10 cellular contexts compared by ENCODE assay signal in the genomic region with DNA sequence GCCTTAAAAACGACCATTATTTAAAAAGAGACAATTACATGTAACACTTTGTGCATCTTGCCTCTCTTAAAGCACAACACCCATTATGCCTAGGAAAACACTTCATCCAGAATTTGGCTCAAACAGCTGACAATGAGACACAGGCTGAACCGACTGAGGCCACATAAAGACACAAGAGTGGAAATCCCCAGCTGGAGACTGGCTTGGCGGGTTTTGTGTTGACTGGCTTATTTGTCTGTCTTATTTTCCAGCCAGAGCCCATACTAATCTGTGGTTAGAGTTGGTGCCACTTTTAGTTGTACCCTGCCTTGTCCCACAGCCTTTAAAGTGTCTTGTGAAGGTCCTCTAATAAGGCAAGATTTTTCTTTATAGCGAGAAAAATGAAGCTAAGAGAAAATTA. TPM values are rescaled to one million over a fixed set of nuclear protein-coding genes. Genes with fewer than 3 reads are reported as not detected.
A peak's percentile ranks its signal among the peaks of the same experiment; 100 is the strongest.
DNase-seq lines count a peak whose midpoint lies in the region; ATAC-seq and TF ChIP-seq lines count a peak whose summit lies in the region.
"Had no signal": no experiment of that assay in that cellular context is flagged by ENCODE, and none has a peak within 500 bp of the region (broad histone marks: within the 10 kb centered on the region; RNA-seq: fewer than 3 reads in every experiment).

No MANE protein-coding gene starts in this region.

- CTCF ChIA-PET in GM10248 (lab: Yijun Ruan, JAX) (interaction anchor here (0.8 to 2.3 kb wide), 15 partner anchors 8 to 165 kb away, joined by 3 to 9 read pairs (median 3); partner anchors contain the start of gene ANP32B), RWPE1 (lab: Yijun Ruan, JAX) (interaction anchor here (0.7 to 1.3 kb wide), 2 partner anchors 39 to 166 kb away, joined by 3 read pairs; no protein-coding TSS in a partner anchor)
- CTCF ChIA-PET in naive thymus-derived CD4-positive, alpha-beta T cell (lab: Charles Lee): interaction anchor here (1.0 to 2.1 kb wide), 3 partner anchors 19 to 24 kb away, joined by 3 to 9 read pairs (median 5); no protein-coding TSS in a partner anchor

- H3K27me3 Mint-ChIP-seq in activated T-cell treated with anti-CD3 and anti-CD28 coated beads, Interleukin-2, amount 50 U/mL, for 4 hours (ENCODE audit: low read depth): no peaks in the 10 kb centered on the region
- H3K27me3 Mint-ChIP-seq in naive thymus-derived CD4-positive, alpha-beta T cell: no peaks in the 10 kb centered on the region

- no peaks in the 10 kb centered on the region for H3K9me3 ChIP-seq in naive thymus-derived CD4-positive, alpha-beta T cell (ENCODE audit: control insufficient read depth in 2 of 3, low read length in 3 of 3)

- peaks cover 4 to 52% (median 6%) of the 10 kb centered on the region in 3 experiments for H3K36me3 ChIP-seq in naive thymus-derived CD4-positive, alpha-beta T cell (ENCODE audit: control insufficient read depth in 2 of 3, insufficient read depth in 3 of 3, low read length in 3 of 3)

- H3K27ac Mint-ChIP-seq in naive thymus-derived CD4-positive, alpha-beta T cell: peak overlapping the region; percentile 54 to 99 (median 94)

- peak; percentile 32 to 34 for ATAC-seq in activated T-cell treated with anti-CD3 and anti-CD28 coated beads, Interleukin-2, amount 50 U/mL, for 4 hours
- ATAC-seq in naive thymus-derived CD4-positive, alpha-beta T cell: no peak
- ATAC-seq in GM18858 (IDR thresholded peaks at IDR 0.05; ENCODE audit: unreplicated experiment): no peak

- POLR2A ChIA-PET in GM10248 (lab: Yijun Ruan, JAX) (interaction anchor here (0.5 to 0.6 kb wide), 2 partner anchors 126 to 162 kb away, joined by 3 to 4 read pairs; no protein-coding TSS in a partner anchor), RWPE1 (lab: Yijun Ruan, JAX; ENCODE audit: low non-redundant PET) (no interaction called here)
- POLR2A ChIA-PET in naive thymus-derived CD4-positive, alpha-beta T cell (lab: Charles Lee): interaction anchor here (0.9 to 7.8 kb wide), 10 partner anchors 8 to 176 kb away, joined by 3 to 73 read pairs (median 5); partner anchors contain the start of genes CORO2A, TBC1D2, TRIM14 and TRMO

- no peak overlapping the region for H3K4me3 Mint-ChIP-seq in activated T-cell treated with anti-CD3 and anti-CD28 coated beads, Interleukin-2, amount 50 U/mL, for 4 hours
- H3K4me3 Mint-ChIP-seq in naive thymus-derived CD4-positive, alpha-beta T cell: peak overlapping the region in 7 of 10 donors; percentile 16 to 55 (median 28)

- H3K4me1 Mint-ChIP-seq in activated T-cell treated with anti-CD3 and anti-CD28 coated beads, Interleukin-2, amount 50 U/mL, for 4 hours (ENCODE audit: low read depth): peaks cover 81% of the 10 kb centered on the region
- peaks cover 40 to 98% (median 87%) of the 10 kb centered on the region in 7 donors for H3K4me1 Mint-ChIP-seq in naive thymus-derived CD4-positive, alpha-beta T cell

- H3K27ac ChIP-seq in naive thymus-derived CD4-positive, alpha-beta T cell (ENCODE audit: low read depth, low read length): peak overlapping the region; percentile 46
- H3K27ac ChIP-seq in RWPE1: no peak overlapping the region

- intact Hi-C loops in naive thymus-derived CD4-positive, alpha-beta T cell (cut with micrococcal nuclease): loop anchor here in 1 of 2 donors (1.0 kb wide), 2 partner anchors 10 to 23 kb away; no protein-coding TSS in a partner anchor

- TF ChIP-seq CTCF in GM10248 (IDR thresholded peaks at IDR 0.05; ENCODE audit: control extremely low read depth, extremely low read depth, low read depth, missing control alignments) (no peak), RWPE1 (conservative IDR thresholded peaks at IDR 0.05; ENCODE audit: low read depth) (no peak)

- H3K4me1 ChIP-seq in naive thymus-derived CD4-positive, alpha-beta T cell (ENCODE audit: control insufficient read depth in 2 of 2, insufficient read depth in 2 of 2, low read length in 2 of 2): peaks cover 50 to 65% of the 10 kb centered on the region in 2 donors

- DNase-seq in GM10248 (ENCODE audit: extremely low spot score) (peak; percentile 48), NCI-H2107 treated with DMSO at 0.1 percent for 48 hours (lab: John Stamatoyannopoulos, UW; ENCODE audit: unreplicated experiment) (peak; percentile 82), RWPE1 (ENCODE audit: low spot score) (no peak), KG1 (lab: John Stamatoyannopoulos, UW) (no peak), retina (no peak)
- DNase-seq in activated T-cell treated with anti-CD3 and anti-CD28 coated beads, Interleukin-2, amount 50 U/mL, for 4 hours: peak; percentile 27
- peak in 2 of 9 donors; percentile 51 to 54 for DNase-seq in naive thymus-derived CD4-positive, alpha-beta T cell
- DNase-seq: nucleus accumbens, T1000 had no signal

- peak overlapping the region; percentile 12 for H3K4me3 ChIP-seq in naive thymus-derived CD4-positive, alpha-beta T cell (ENCODE audit: low read length)

- no peaks in the 10 kb centered on the region for H3K9me3 Mint-ChIP-seq in activated T-cell treated with anti-CD3 and anti-CD28 coated beads, Interleukin-2, amount 50 U/mL, for 4 hours
- peaks cover 0 to 1% (median 0%) of the 10 kb centered on the region in 11 donors for H3K9me3 Mint-ChIP-seq in naive thymus-derived CD4-positive, alpha-beta T cell

- H3K36me3 Mint-ChIP-seq in activated T-cell treated with anti-CD3 and anti-CD28 coated beads, Interleukin-2, amount 50 U/mL, for 4 hours (ENCODE audit: insufficient read depth): peaks cover 30% of the 10 kb centered on the region
- peaks cover 12 to 59% (median 46%) of the 10 kb centered on the region in 5 donors for H3K36me3 Mint-ChIP-seq in naive thymus-derived CD4-positive, alpha-beta T cell

- H3K27me3 ChIP-seq in naive thymus-derived CD4-positive, alpha-beta T cell (ENCODE audit: control insufficient read depth in 2 of 2, insufficient read depth in 2 of 2, low read length in 2 of 2): no peaks in the 10 kb centered on the region

RNA-seq across cellular contexts. Expression of gene TRIM14, which starts 21.2 kb away (rescaled TPM):
- total RNA-seq in activated T-cell treated with anti-CD3 and anti-CD28 coated beads, Interleukin-2, amount 50 U/mL, for 4 hours: 10 to 100 TPM; 30.4 to 40.6 (median 32.5) TPM
- total RNA-seq in naive thymus-derived CD4-positive, alpha-beta T cell: 100 to 1,000 TPM in 1 of 5 experiments, 10 to 100 TPM in 4; 54.1 to 114 (median 79.7) TPM
- polyA plus RNA-seq in naive thymus-derived CD4-positive, alpha-beta T cell: 100 to 1,000 TPM in 1 of 2 donors, 10 to 100 TPM in 1; 57.8 to 107 TPM

RNA-seq across cellular contexts. Expression of gene NANS, which starts 41.3 kb away (rescaled TPM):
- 10 to 100 TPM; 48.4 to 57.2 (median 49.1) TPM for total RNA-seq in activated T-cell treated with anti-CD3 and anti-CD28 coated beads, Interleukin-2, amount 50 U/mL, for 4 hours
- 10 to 100 TPM; 16.3 to 58.9 (median 51.8) TPM for total RNA-seq in naive thymus-derived CD4-positive, alpha-beta T cell
- polyA plus RNA-seq in naive thymus-derived CD4-positive, alpha-beta T cell: 10 to 100 TPM; 33.0 to 33.2 TPM

Comparison
In these comparisons a context has a peak if more than half of its experiments do, and no peak if none do; other contexts are left out.
1. DNase-seq: peak in GM10248 (single experiment), NCI-H2107 treated with DMSO at 0.1 percent for 48 hours (single experiment) and activated T-cell treated with anti-CD3 and anti-CD28 coated beads, Interleukin-2, amount 50 U/mL, for 4 hours (single experiment); none in RWPE1 (single experiment), KG1 (single experiment) and retina (single experiment).
2. ATAC-seq: peak in activated T-cell treated with anti-CD3 and anti-CD28 coated beads, Interleukin-2, amount 50 U/mL, for 4 hours (2 of 2); none in naive thymus-derived CD4-positive, alpha-beta T cell (single experiment) and GM18858 (single experiment).